Comparison of ENCODE assay signal across 8 cellular contexts in genomic region chr17:48456584-48456983, GRCh38. TPM values are rescaled to one million over a fixed set of nuclear protein-coding genes. Genes with fewer than 3 reads are reported as not detected.
DNase-seq lines count a peak whose midpoint lies in the region; ATAC-seq and FAIRE-seq lines count a peak whose summit lies in the region.

No MANE protein-coding gene starts in this region.

- H3K9me3 Mint-ChIP-seq in activated CD4-positive, alpha-beta T cell treated with anti-CD3 and anti-CD28 coated beads, Interleukin-2, amount 10 ng/mL, durations not matched to agents 24 days and 14 days = no peaks in the 10 kb centered on the region
- H3K9me3 Mint-ChIP-seq in effector memory CD8-positive, alpha-beta T cell = no peaks in the 10 kb centered on the region

- peak overlapping the region; percentile 53 for H3K4me3 Mint-ChIP-seq in activated CD4-positive, alpha-beta T cell treated with anti-CD3 and anti-CD28 coated beads, Interleukin-2, amount 10 ng/mL, durations not matched to agents 24 days and 14 days
- peak overlapping the region; percentile 62 to 66 for H3K4me3 Mint-ChIP-seq in effector memory CD8-positive, alpha-beta T cell

- peaks cover 60% of the 10 kb centered on the region for H3K4me1 Mint-ChIP-seq in activated CD4-positive, alpha-beta T cell treated with anti-CD3 and anti-CD28 coated beads, Interleukin-2, amount 10 ng/mL, durations not matched to agents 24 days and 14 days
- H3K4me1 Mint-ChIP-seq in effector memory CD8-positive, alpha-beta T cell (ENCODE audit: low read depth in 2 of 2) = peaks cover 45 to 53% of the 10 kb centered on the region in 2 donors

- intact Hi-C loops in activated CD4-positive, alpha-beta T cell treated with anti-CD3 and anti-CD28 coated beads, Interleukin-2, amount 10 ng/mL, durations not matched to agents 24 days and 14 days (cut with micrococcal nuclease) = loop anchor here (2.0 kb wide), 3 partner anchors 26 to 120 kb away; no protein-coding TSS in a partner anchor

- no peak for ATAC-seq in effector memory CD8-positive, alpha-beta T cell (replicated peaks)

- FAIRE-seq in RCC 7860 (lab: Jason Lieb, UNC) = no peak

- peak; percentile 75 for DNase-seq in activated CD4-positive, alpha-beta T cell treated with anti-CD3 and anti-CD28 coated beads, Interleukin-2, amount 10 ng/mL, durations not matched to agents 24 days and 14 days
- no peak for DNase-seq in activated CD4-positive, alpha-beta T cell treated with anti-CD3 and anti-CD28 coated beads, Interleukin-2, amount 50 U/mL, for 4 hours
- DNase-seq in RCC 7860 (ENCODE audit: low spot score) (peak; percentile 34), NCI-H187 treated with DMSO at 0.1 percent for 48 hours (lab: John Stamatoyannopoulos, UW) (no peak), NCI-H345 (lab: John Stamatoyannopoulos, UW) (no peak)
- DNase-seq in effector memory CD8-positive, alpha-beta T cell = no peak
- DNase-seq in stimulated activated CD8-positive, alpha-beta memory T cell treated with anti-CD3 and anti-CD28 coated beads, Interleukin-4, amount 100 ng/mL, for 48 hours = peak; percentile 42
- no peak for DNase-seq in effector CD4-positive, alpha-beta T cell

- no peaks in the 10 kb centered on the region for H3K36me3 Mint-ChIP-seq in activated CD4-positive, alpha-beta T cell treated with anti-CD3 and anti-CD28 coated beads, Interleukin-2, amount 10 ng/mL, durations not matched to agents 24 days and 14 days (ENCODE audit: low read depth)
- H3K36me3 Mint-ChIP-seq in effector memory CD8-positive, alpha-beta T cell (ENCODE audit: insufficient read depth) = peaks cover 4% of the 10 kb centered on the region

- H3K27ac Mint-ChIP-seq in activated CD4-positive, alpha-beta T cell treated with anti-CD3 and anti-CD28 coated beads, Interleukin-2, amount 10 ng/mL, durations not matched to agents 24 days and 14 days = no peak overlapping the region
- peak overlapping the region in 1 of 2 donors; percentile 45 for H3K27ac Mint-ChIP-seq in effector memory CD8-positive, alpha-beta T cell

- no peaks in the 10 kb centered on the region for H3K27me3 Mint-ChIP-seq in activated CD4-positive, alpha-beta T cell treated with anti-CD3 and anti-CD28 coated beads, Interleukin-2, amount 10 ng/mL, durations not matched to agents 24 days and 14 days
- no peaks in the 10 kb centered on the region for H3K27me3 Mint-ChIP-seq in effector memory CD8-positive, alpha-beta T cell

RNA-seq across cellular contexts. Expression of gene SKAP1, which starts 26.6 kb away (rescaled TPM):
- 59.3 and 63.1 TPM in 2 replicates for total RNA-seq in activated CD4-positive, alpha-beta T cell treated with anti-CD3 and anti-CD28 coated beads, Interleukin-2, amount 10 ng/mL, durations not matched to agents 24 days and 14 days

Comparison
In these comparisons a context has a peak if more than half of its experiments do, and no peak if none do; other contexts are left out.
1. DNase-seq: peak in activated CD4-positive, alpha-beta T cell treated with anti-CD3 and anti-CD28 coated beads, Interleukin-2, amount 10 ng/mL, durations not matched to agents 24 days and 14 days (single experiment), RCC 7860 (single experiment) and stimulated activated CD8-positive, alpha-beta memory T cell treated with anti-CD3 and anti-CD28 coated beads, Interleukin-4, amount 100 ng/mL, for 48 hours (single experiment); none in activated CD4-positive, alpha-beta T cell treated with anti-CD3 and anti-CD28 coated beads, Interleukin-2, amount 50 U/mL, for 4 hours (0 of 2), effector memory CD8-positive, alpha-beta T cell (0 of 3), effector CD4-positive, alpha-beta T cell (single experiment), NCI-H187 treated with DMSO at 0.1 percent for 48 hours (single experiment) and NCI-H345 (single experiment).